1 cellular context compared by ENCODE assay signal in the genomic region with DNA sequence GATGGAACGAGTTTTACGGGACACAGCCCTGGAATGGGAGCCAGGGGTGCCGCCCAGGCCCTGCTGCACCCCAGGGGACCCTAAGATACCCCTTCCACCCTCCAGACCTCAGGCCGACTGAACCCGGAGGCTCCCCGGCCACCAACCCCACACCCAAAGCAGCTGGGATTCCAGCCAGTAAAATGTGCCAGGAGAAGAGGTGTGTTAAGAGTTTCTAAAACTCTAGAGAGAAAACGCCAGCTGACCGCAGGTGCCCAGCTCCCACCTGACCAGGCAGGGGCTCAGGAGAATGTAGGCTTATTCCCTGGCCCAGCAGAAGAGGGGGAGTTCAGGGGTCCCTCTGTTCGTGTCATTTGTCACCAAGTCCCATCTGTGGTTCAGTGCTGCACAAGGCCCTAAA.
TF ChIP-seq lines count a peak whose summit lies in the region.

No MANE protein-coding gene starts in this region.

TF ChIP-seq in GM12878, 131 proteins besides CTCF, POLR2A, EP300 and RAD21:
- TF ChIP-seq KAT2A (conservative IDR thresholded peaks at IDR 0.05; ENCODE audit: control insufficient read depth, low read depth, low read length) (no peak), HSF1 (IDR thresholded peaks at IDR 0.05; ENCODE audit: low read depth, low read length) (no peak), KDM1A (IDR thresholded peaks at IDR 0.05; ENCODE audit: borderline replicate concordance) (no peak), SUZ12 (IDR thresholded peaks at IDR 0.05; ENCODE audit: unreplicated experiment) (no peak), CEBPB (IDR thresholded peaks at IDR 0.05; ENCODE audit: borderline replicate concordance in 1 of 2, low read depth in 2 of 2, low read length in 2 of 2) (no peak), YBX1 (IDR thresholded peaks at IDR 0.05) (no peak), NR2C2 (IDR thresholded peaks at IDR 0.05; ENCODE audit: borderline replicate concordance, control insufficient read depth, insufficient read length, low read depth) (no peak), MYB (IDR thresholded peaks at IDR 0.05; ENCODE audit: borderline replicate concordance, low read depth, low read length) (no peak), SMAD5 (IDR thresholded peaks at IDR 0.05; ENCODE audit: low read depth) (no peak), ZNF24 (IDR thresholded peaks at IDR 0.05) (no peak), SMARCA5 (IDR thresholded peaks at IDR 0.05) (no peak), RBBP5 (conservative IDR thresholded peaks at IDR 0.05) (no peak), TCF3 (IDR thresholded peaks at IDR 0.05; ENCODE audit: borderline replicate concordance, insufficient read depth, low read depth, low read length) (no peak), FOXM1 (IDR thresholded peaks at IDR 0.05; ENCODE audit: low read depth, low read length) (no peak), SRF (IDR thresholded peaks at IDR 0.05; ENCODE audit: low read depth in 2 of 2, low read length in 2 of 2) (no peak)
- TF ChIP-seq, protein P1, sequence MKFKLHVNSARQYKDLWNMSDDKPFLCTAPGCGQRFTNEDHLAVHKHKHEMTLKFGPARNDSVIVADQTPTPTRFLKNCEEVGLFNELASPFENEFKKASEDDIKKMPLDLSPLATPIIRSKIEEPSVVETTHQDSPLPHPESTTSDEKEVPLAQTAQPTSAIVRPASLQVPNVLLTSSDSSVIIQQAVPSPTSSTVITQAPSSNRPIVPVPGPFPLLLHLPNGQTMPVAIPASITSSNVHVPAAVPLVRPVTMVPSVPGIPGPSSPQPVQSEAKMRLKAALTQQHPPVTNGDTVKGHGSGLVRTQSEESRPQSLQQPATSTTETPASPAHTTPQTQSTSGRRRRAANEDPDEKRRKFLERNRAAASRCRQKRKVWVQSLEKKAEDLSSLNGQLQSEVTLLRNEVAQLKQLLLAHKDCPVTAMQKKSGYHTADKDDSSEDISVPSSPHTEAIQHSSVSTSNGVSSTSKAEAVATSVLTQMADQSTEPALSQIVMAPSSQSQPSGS (IDR thresholded peaks at IDR 0.05; ENCODE audit: low read length) = no peak
